In the genomic region with DNA sequence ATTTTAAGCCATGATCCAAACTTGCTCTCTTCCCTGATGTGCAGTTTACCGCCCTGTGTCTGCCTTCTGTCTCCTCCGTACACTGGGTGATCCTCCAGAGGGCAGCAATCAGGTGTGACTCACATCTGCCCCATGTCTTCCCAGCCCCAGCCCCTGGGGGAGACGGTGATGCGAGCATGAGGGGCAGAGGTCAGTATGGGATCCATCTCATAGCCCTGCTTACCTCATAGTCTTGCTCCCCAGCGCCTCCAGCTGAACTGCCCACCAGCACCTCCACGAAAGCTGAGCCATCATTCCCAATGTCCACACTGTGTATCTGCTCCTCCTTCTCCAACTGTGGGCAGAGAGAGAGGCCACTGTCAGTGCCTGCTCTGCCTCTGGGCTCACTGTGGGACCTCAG, we compare ENCODE assay signal across 1 cellular context.
TF ChIP-seq lines count a peak whose summit lies in the region.

No MANE protein-coding gene starts in this region.

TF ChIP-seq in HepG2, 621 proteins besides CTCF, POLR2A, EP300 and RAD21:
- TF ChIP-seq STAG1 (CRISPR knock-in tag; IDR thresholded peaks at IDR 0.05) (peak; percentile 32; the same call in 1 of the 2 replicates), SMYD3 (CRISPR knock-in tag; IDR thresholded peaks at IDR 0.05) (no peak), ZNF644 (CRISPR knock-in tag; IDR thresholded peaks at IDR 0.05; ENCODE audit: low read depth) (no peak), ARNTL (CRISPR knock-in tag; IDR thresholded peaks at IDR 0.05) (no peak), ZNF333 (CRISPR knock-in tag; IDR thresholded peaks at IDR 0.05; ENCODE audit: borderline replicate concordance) (no peak), ZNF792 (CRISPR knock-in tag; IDR thresholded peaks at IDR 0.05) (no peak), FOSL2 (CRISPR knock-in tag; IDR thresholded peaks at IDR 0.05) (peak; percentile 46; the same call in 1 of the 2 replicates), MTA1 (CRISPR knock-in tag; IDR thresholded peaks at IDR 0.05; ENCODE audit: borderline replicate concordance) (no peak), REPIN1 (CRISPR knock-in tag; IDR thresholded peaks at IDR 0.05; ENCODE audit: borderline replicate concordance, low read depth) (no peak), SOX5 (CRISPR knock-in tag; IDR thresholded peaks at IDR 0.05; ENCODE audit: borderline replicate concordance) (no peak)
